ENCODE assay signal across 8 cellular contexts in genomic region chr7:7183061-7183832, GRCh38. TPM values are rescaled to one million over a fixed set of nuclear protein-coding genes. Genes with fewer than 3 reads are reported as not detected.
A peak's percentile ranks its signal among the peaks of the same experiment; 100 is the strongest.
DNase-seq lines count a peak whose midpoint lies in the region; ATAC-seq and TF ChIP-seq lines count a peak whose summit lies in the region.

No MANE protein-coding gene starts in this region.

- TF ChIP-seq CTCF in esophagus muscularis mucosa (IDR thresholded peaks at IDR 0.05) (no peak), suprapubic skin (IDR thresholded peaks at IDR 0.05) (no peak)

- peak; percentile 15 to 27 for DNase-seq in stimulated activated CD4-positive, alpha-beta T cell treated with anti-CD3 and anti-CD28 coated beads, Interleukin-12 subunit alpha, Interleukin-12 subunit beta, amount 100 ng/mL, for 24 hours (ENCODE audit: low read depth in 2 of 2)
- no peak for DNase-seq in stimulated activated CD4-positive, alpha-beta T cell treated with anti-CD3 and anti-CD28 coated beads, Interleukin-12 subunit alpha, Interleukin-12 subunit beta, amount 100 ng/mL, for 4 hours
- DNase-seq in NCI-H2171 treated with DMSO at 0.1 percent for 48 hours (lab: John Stamatoyannopoulos, UW), result peak; percentile 43
- DNase-seq in activated T-cell treated with anti-CD3 and anti-CD28 coated beads for 48 hours (ENCODE audit: low read depth), result peak; percentile 46
- no peak for DNase-seq in esophagus muscularis mucosa (ENCODE audit: extremely low spot score)
- DNase-seq in naive thymus-derived CD8-positive, alpha-beta T cell, result peak in 7 of 10 donors; percentile 18 to 67 (median 43)
- peak; percentile 68 to 81 for DNase-seq in suprapubic skin (ENCODE audit: low spot score in 2 of 2)

- H3K4me1 ChIP-seq in esophagus muscularis mucosa (peaks cover 5 to 29% (median 20%) of the 10 kb centered on the region in 4 donors), suprapubic skin (peaks cover 32% of the 10 kb centered on the region)

- peak; percentile 14 for ATAC-seq in HG02938 (IDR thresholded peaks at IDR 0.05; ENCODE audit: unreplicated experiment)
- ATAC-seq in naive thymus-derived CD8-positive, alpha-beta T cell, result peak; percentile 4 to 17

- H3K27me3 ChIP-seq in esophagus muscularis mucosa, result no peaks in the 10 kb centered on the region
- no peaks in the 10 kb centered on the region for H3K27me3 ChIP-seq in suprapubic skin

- POLR2A ChIA-PET in naive thymus-derived CD8-positive, alpha-beta T cell (lab: Charles Lee), result interaction anchor here (0.7 to 4.7 kb wide), 15 partner anchors 15 to 357 kb away, joined by 3 to 96 read pairs (median 6); partner anchors contain the start of gene COL28A1

- no peak for TF ChIP-seq EP300 in esophagus muscularis mucosa (IDR thresholded peaks at IDR 0.05)
- TF ChIP-seq EP300 in suprapubic skin (IDR thresholded peaks at IDR 0.05), result no peak

- no peaks in the 10 kb centered on the region for H3K27me3 Mint-ChIP-seq in naive thymus-derived CD8-positive, alpha-beta T cell

- H3K9me3 Mint-ChIP-seq in naive thymus-derived CD8-positive, alpha-beta T cell, result no peaks in the 10 kb centered on the region

- TF ChIP-seq POLR2A in esophagus muscularis mucosa (IDR thresholded peaks at IDR 0.05; ENCODE audit: low read depth) (no peak), suprapubic skin (IDR thresholded peaks at IDR 0.05) (no peak)

- intact Hi-C loops in esophagus muscularis mucosa (cut with DNase I), result loop anchor here (5.0 to 10.0 kb wide), 3 partner anchors 81 to 459 kb away; partner anchors contain the start of genes MIOS and UMAD1

- H3K27ac ChIP-seq in esophagus muscularis mucosa (replicated peaks in 1 of 4) (peak overlapping the region; percentile 92 to 98 (median 96)), suprapubic skin (peak overlapping the region; percentile 94)

- peaks cover 0 to 10% (median 0%) of the 10 kb centered on the region in 3 donors for H3K36me3 Mint-ChIP-seq in naive thymus-derived CD8-positive, alpha-beta T cell

- peak overlapping the region; percentile 91 to 100 (median 96) for H3K4me3 Mint-ChIP-seq in naive thymus-derived CD8-positive, alpha-beta T cell

- peak overlapping the region; percentile 70 to 98 (median 91) for H3K4me3 ChIP-seq in esophagus muscularis mucosa
- H3K4me3 ChIP-seq in suprapubic skin, result peak overlapping the region; percentile 77

- peak overlapping the region in 9 of 10 donors; percentile 36 to 99 (median 93) for H3K27ac Mint-ChIP-seq in naive thymus-derived CD8-positive, alpha-beta T cell

- H3K9me3 ChIP-seq in esophagus muscularis mucosa, result no peaks in the 10 kb centered on the region
- H3K9me3 ChIP-seq in suprapubic skin, result no peaks in the 10 kb centered on the region

- H3K36me3 ChIP-seq in esophagus muscularis mucosa, result no peaks in the 10 kb centered on the region
- no peaks in the 10 kb centered on the region for H3K36me3 ChIP-seq in suprapubic skin

- WGBS in esophagus muscularis mucosa, result 4% methylated on average over 22 of the region's 44 CpGs
- 1% methylated on average over 42 of the region's 44 CpGs for WGBS in suprapubic skin

- H3K4me1 Mint-ChIP-seq in naive thymus-derived CD8-positive, alpha-beta T cell, result peaks cover 7 to 15% (median 7%) of the 10 kb centered on the region in 4 donors

RNA-seq across cellular contexts. Expression of gene C1GALT1, which starts 0.9 kb away (rescaled TPM):
- total RNA-seq in esophagus muscularis mucosa (10 to 100 TPM in 2 of 4 donors, 1 to 10 TPM in 2; 6.7 to 13.8 (median 11.4) TPM), suprapubic skin (10 to 100 TPM; 13.3 to 65.0 (median 30.3) TPM)
- total RNA-seq in naive thymus-derived CD8-positive, alpha-beta T cell, result 10 to 100 TPM; 64.6 to 65.4 TPM
- 10 to 100 TPM; 41.7 to 72.6 (median 63.4) TPM for polyA plus RNA-seq in naive thymus-derived CD8-positive, alpha-beta T cell

Comparison
In these comparisons a context has a peak if more than half of its experiments do, and no peak if none do; other contexts are left out.
1. DNase-seq: peak in stimulated activated CD4-positive, alpha-beta T cell treated with anti-CD3 and anti-CD28 coated beads, Interleukin-12 subunit alpha, Interleukin-12 subunit beta, amount 100 ng/mL, for 24 hours (2 of 2), NCI-H2171 treated with DMSO at 0.1 percent for 48 hours (single experiment), activated T-cell treated with anti-CD3 and anti-CD28 coated beads for 48 hours (single experiment), naive thymus-derived CD8-positive, alpha-beta T cell (7 of 10) and suprapubic skin (2 of 2); none in stimulated activated CD4-positive, alpha-beta T cell treated with anti-CD3 and anti-CD28 coated beads, Interleukin-12 subunit alpha, Interleukin-12 subunit beta, amount 100 ng/mL, for 4 hours (single experiment) and esophagus muscularis mucosa (single experiment).